Comparison of ENCODE assay signal across 6 cellular contexts in the genomic region with DNA sequence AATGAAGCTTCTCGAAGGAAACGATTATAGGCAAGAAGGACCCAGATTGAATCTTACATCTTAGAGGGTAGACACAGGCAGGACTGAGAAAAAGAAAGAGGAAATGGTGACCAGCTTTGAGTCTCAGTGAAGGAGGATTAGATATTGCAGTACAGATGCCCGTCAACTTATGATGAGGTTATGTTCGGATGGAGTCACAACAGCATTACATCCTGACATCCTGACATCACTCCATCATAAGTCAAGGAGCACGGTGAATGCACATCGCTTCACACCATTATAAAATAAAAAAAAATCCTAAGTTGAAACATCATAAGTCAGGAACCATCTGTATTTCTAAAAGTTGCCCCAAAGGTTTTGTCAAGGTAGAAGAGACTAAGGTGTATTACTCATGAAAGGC.
"Had no signal": no experiment of that assay in that cellular context is flagged by ENCODE, and none has a peak within 500 bp of the region (broad histone marks: within the 10 kb centered on the region; RNA-seq: fewer than 3 reads in every experiment).

No MANE protein-coding gene starts in this region.

- H3K4me3 Mint-ChIP-seq: GM23338, H9 had no signal

- H3K4me3 ChIP-seq: GM23338, K562 had no signal

- DNase-seq: H9, HCEC 1CT, IMR-90, KG1 had no signal

- H3K27ac Mint-ChIP-seq: GM23338, H9 had no signal

- H2AFZ ChIP-seq: GM23338 had no signal

- H3K4me2 ChIP-seq: GM23338 had no signal

- H3K9me3 Mint-ChIP-seq: GM23338, H9 had no signal
